8 cellular contexts compared by ENCODE assay signal in genomic region chr12:109899345-109899744, GRCh38. TPM values are rescaled to one million over a fixed set of nuclear protein-coding genes. Genes with fewer than 3 reads are reported as not detected.
DNase-seq lines count a peak whose midpoint lies in the region; ATAC-seq and TF ChIP-seq lines count a peak whose summit lies in the region.
"Not testable (repeated sequence)": the region's sequence is repeated elsewhere in the genome, so short reads cannot be mapped to it uniquely, and the experiment has no call there.

No MANE protein-coding gene starts in this region.

- H3K9me3 ChIP-seq in PC-9 (ENCODE audit: insufficient read depth, low read depth), result not testable (repeated sequence)

- H3K4me3 Mint-ChIP-seq in activated T-cell treated with anti-CD3 and anti-CD28 coated beads, Interleukin-2, amount 50 U/mL, for 4 hours, result peak overlapping the region; percentile 95
- H3K4me3 Mint-ChIP-seq in glutamatergic neuron (ENCODE audit: unreplicated experiment) (peak overlapping the region; percentile 20), naive B cell (peak overlapping the region; percentile 38 to 99 (median 96))

- peak overlapping the region; percentile 73 for H3K27ac ChIP-seq in 22Rv1
- H3K27ac ChIP-seq in PC-9, result peak overlapping the region; percentile 30; the same call in 1 of the 2 replicates

- H3F3A ChIP-seq in PC-9 (ENCODE audit: insufficient read depth, low read depth), result not testable (repeated sequence)

- BruUV-seq in PC-9 (replicated peaks; lab: Mats Ljungman, UMichigan), result not testable (repeated sequence)

- not testable (repeated sequence) for H3K36me3 ChIP-seq in PC-9 (ENCODE audit: low read depth)

- H3K27me3 Mint-ChIP-seq in activated T-cell treated with anti-CD3 and anti-CD28 coated beads, Interleukin-2, amount 50 U/mL, for 4 hours (ENCODE audit: low read depth); naive B cell: not testable (repeated sequence)
- H3K27me3 Mint-ChIP-seq in glutamatergic neuron (ENCODE audit: unreplicated experiment), result peaks cover 13% of the 10 kb centered on the region

- POLR2A ChIA-PET in PC-9 (lab: Charles Lee; ENCODE audit: unreplicated experiment), result not testable (repeated sequence)

- H3K79me2 ChIP-seq in PC-9 (ENCODE audit: low read depth), result peaks cover 21% of the 10 kb centered on the region

- H3K4me2 ChIP-seq in PC-9, result peak overlapping the region; percentile 97

- not testable (repeated sequence) for H3K9me3 Mint-ChIP-seq in activated T-cell treated with anti-CD3 and anti-CD28 coated beads, Interleukin-2, amount 50 U/mL, for 4 hours; glutamatergic neuron (ENCODE audit: unreplicated experiment); naive B cell

- H2AFZ ChIP-seq in PC-9, result peak overlapping the region; percentile 95

- H4K20me1 ChIP-seq in PC-9 (ENCODE audit: insufficient read depth), result not testable (repeated sequence)

- CTCF ChIA-PET in PC-9 (lab: Charles Lee), result not testable (repeated sequence)

- intact Hi-C loops in PC-9 (cut with micrococcal nuclease; ENCODE audit: unreplicated experiment), result not testable (repeated sequence)

- TF ChIP-seq CTCF in 22Rv1 (IDR thresholded peaks at IDR 0.05); GM12865 (IDR thresholded peaks at IDR 0.05; ENCODE audit: insufficient read depth, low read depth, low read length, missing control alignments); PC-9 (conservative IDR thresholded peaks at IDR 0.05); cardiac fibroblast (IDR thresholded peaks at IDR 0.05; ENCODE audit: low read depth, low read length); glutamatergic neuron (IDR thresholded peaks at IDR 0.05; ENCODE audit: partially characterized antibody, unreplicated experiment): not testable (repeated sequence)

- DNase-seq in GM12865 (ENCODE audit: low read depth); PC-9; activated T-cell treated with anti-CD3 and anti-CD28 coated beads, Interleukin-2, amount 50 U/mL, for 4 hours; cardiac fibroblast (ENCODE audit: low read depth in 2 of 2); glutamatergic neuron; naive B cell; skeletal muscle cell (ENCODE audit: low read depth): not testable (repeated sequence)

- peaks cover 16% of the 10 kb centered on the region for H3K4me1 ChIP-seq in PC-9 (replicated peaks; ENCODE audit: insufficient read depth)

- not testable (repeated sequence) for H3K9me2 ChIP-seq in PC-9 (ENCODE audit: insufficient read depth)

- not testable (repeated sequence) for H3K36me3 Mint-ChIP-seq in activated T-cell treated with anti-CD3 and anti-CD28 coated beads, Interleukin-2, amount 50 U/mL, for 4 hours (ENCODE audit: insufficient read depth); glutamatergic neuron (ENCODE audit: unreplicated experiment)
- peaks cover 4 to 10% of the 10 kb centered on the region in 2 donors for H3K36me3 Mint-ChIP-seq in naive B cell

- H3K4me1 Mint-ChIP-seq in activated T-cell treated with anti-CD3 and anti-CD28 coated beads, Interleukin-2, amount 50 U/mL, for 4 hours (ENCODE audit: low read depth), result peaks cover 19% of the 10 kb centered on the region
- H3K4me1 Mint-ChIP-seq in glutamatergic neuron (ENCODE audit: low read depth, unreplicated experiment) (peaks cover 22% of the 10 kb centered on the region), naive B cell (peaks cover 16 to 30% (median 24%) of the 10 kb centered on the region in 3 donors)

- not testable (repeated sequence) for ATAC-seq in activated T-cell treated with anti-CD3 and anti-CD28 coated beads, Interleukin-2, amount 50 U/mL, for 4 hours; naive B cell (ENCODE audit: low read depth in 2 of 2)

- H3K27ac Mint-ChIP-seq in glutamatergic neuron (ENCODE audit: unreplicated experiment), result not testable (repeated sequence)
- peak overlapping the region in 2 of 6 donors; percentile 67 to 98 for H3K27ac Mint-ChIP-seq in naive B cell

- H3K27me3 ChIP-seq in PC-9 (ENCODE audit: insufficient read depth, low read depth), result not testable (repeated sequence)

- H3K4me3 ChIP-seq in GM12865 (ENCODE audit: low read depth, low read length) (peak overlapping the region; percentile 64), PC-9 (peak overlapping the region; percentile 73), cardiac fibroblast (replicated peaks in 1 of 2; ENCODE audit: low read depth in 2 of 2, low read length in 2 of 2) (peak overlapping the region; percentile 71 to 80), skeletal muscle cell (ENCODE audit: low read depth, low read length) (peak overlapping the region; percentile 76)

RNA-seq across cellular contexts. Expression of gene TCHP, which starts 0.7 kb away (rescaled TPM):
- total RNA-seq in PC-9 (2021), result 17.6 and 19.2 TPM in 2 replicates
- 10 to 100 TPM; 25.4 to 27.9 (median 25.4) TPM for total RNA-seq in activated T-cell treated with anti-CD3 and anti-CD28 coated beads, Interleukin-2, amount 50 U/mL, for 4 hours
- 31.7 TPM for total RNA-seq in glutamatergic neuron (ENCODE audit: unreplicated experiment)
- polyA plus RNA-seq in naive B cell (ENCODE audit: low read depth in 6 of 6), result 10 to 100 TPM in 1 of 6 donors, 1 to 10 TPM in 5; 5.6 to 10.3 (median 6.4) TPM

RNA-seq across cellular contexts. Expression of gene GLTP, which starts 19.0 kb away (rescaled TPM):
- total RNA-seq in PC-9 (2021) (30.3 and 31.8 TPM in 2 replicates), glutamatergic neuron (ENCODE audit: unreplicated experiment) (22.6 TPM)
- 10 to 100 TPM; 38.8 to 44.7 (median 40.0) TPM for total RNA-seq in activated T-cell treated with anti-CD3 and anti-CD28 coated beads, Interleukin-2, amount 50 U/mL, for 4 hours
- 10 to 100 TPM; 29.8 to 50.0 (median 40.6) TPM for polyA plus RNA-seq in naive B cell (ENCODE audit: low read depth in 6 of 6)

Comparison
In these comparisons a context has a peak if more than half of its experiments do, and no peak if none do; other contexts are left out.
1. H3K4me3 Mint-ChIP-seq: peak in every context shown above with its lines; median percentile 96 in naive B cell; 95 in activated T-cell treated with anti-CD3 and anti-CD28 coated beads, Interleukin-2, amount 50 U/mL, for 4 hours; 20 in glutamatergic neuron.